In the genomic region with DNA sequence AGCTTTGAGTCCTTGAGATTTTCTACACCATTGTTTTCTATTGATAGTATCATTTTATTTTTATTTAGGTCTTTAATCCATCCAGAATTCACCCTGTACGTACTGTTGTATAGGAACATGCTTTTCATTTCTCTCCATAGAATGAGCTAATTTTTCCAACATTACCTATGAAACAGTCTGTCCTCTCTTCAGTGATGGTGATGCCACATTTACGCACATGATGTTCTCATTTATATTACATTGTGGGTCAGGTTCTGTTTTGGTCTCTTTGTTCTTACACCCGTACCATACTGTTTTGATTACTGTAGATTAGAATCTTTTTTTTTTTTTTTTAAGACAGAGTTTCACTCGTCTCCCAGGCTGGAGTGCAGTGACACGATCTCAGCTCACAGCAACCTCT, we compare ENCODE assay signal across 1 cellular context.
TF ChIP-seq lines count a peak whose summit lies in the region.

No MANE protein-coding gene starts in this region.

TF ChIP-seq in SK-N-SH, 30 proteins besides CTCF, POLR2A, EP300 and RAD21 (continued from another document):
- TF ChIP-seq, protein P1, sequence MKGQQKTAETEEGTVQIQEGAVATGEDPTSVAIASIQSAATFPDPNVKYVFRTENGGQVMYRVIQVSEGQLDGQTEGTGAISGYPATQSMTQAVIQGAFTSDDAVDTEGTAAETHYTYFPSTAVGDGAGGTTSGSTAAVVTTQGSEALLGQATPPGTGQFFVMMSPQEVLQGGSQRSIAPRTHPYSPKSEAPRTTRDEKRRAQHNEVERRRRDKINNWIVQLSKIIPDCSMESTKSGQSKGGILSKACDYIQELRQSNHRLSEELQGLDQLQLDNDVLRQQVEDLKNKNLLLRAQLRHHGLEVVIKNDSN (IDR thresholded peaks at IDR 0.05; ENCODE audit: borderline replicate concordance, low read depth) = no peak
- TF ChIP-seq JUND (IDR thresholded peaks at IDR 0.05) = no peak
- TF ChIP-seq, protein P2, sequence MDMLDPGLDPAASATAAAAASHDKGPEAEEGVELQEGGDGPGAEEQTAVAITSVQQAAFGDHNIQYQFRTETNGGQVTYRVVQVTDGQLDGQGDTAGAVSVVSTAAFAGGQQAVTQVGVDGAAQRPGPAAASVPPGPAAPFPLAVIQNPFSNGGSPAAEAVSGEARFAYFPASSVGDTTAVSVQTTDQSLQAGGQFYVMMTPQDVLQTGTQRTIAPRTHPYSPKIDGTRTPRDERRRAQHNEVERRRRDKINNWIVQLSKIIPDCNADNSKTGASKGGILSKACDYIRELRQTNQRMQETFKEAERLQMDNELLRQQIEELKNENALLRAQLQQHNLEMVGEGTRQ (IDR thresholded peaks at IDR 0.05; ENCODE audit: borderline replicate concordance, low read depth, low read length) = no peak
- no peak for TF ChIP-seq MEF2A (IDR thresholded peaks at IDR 0.05; ENCODE audit: borderline replicate concordance, low read depth)
- TF ChIP-seq, protein P3, sequence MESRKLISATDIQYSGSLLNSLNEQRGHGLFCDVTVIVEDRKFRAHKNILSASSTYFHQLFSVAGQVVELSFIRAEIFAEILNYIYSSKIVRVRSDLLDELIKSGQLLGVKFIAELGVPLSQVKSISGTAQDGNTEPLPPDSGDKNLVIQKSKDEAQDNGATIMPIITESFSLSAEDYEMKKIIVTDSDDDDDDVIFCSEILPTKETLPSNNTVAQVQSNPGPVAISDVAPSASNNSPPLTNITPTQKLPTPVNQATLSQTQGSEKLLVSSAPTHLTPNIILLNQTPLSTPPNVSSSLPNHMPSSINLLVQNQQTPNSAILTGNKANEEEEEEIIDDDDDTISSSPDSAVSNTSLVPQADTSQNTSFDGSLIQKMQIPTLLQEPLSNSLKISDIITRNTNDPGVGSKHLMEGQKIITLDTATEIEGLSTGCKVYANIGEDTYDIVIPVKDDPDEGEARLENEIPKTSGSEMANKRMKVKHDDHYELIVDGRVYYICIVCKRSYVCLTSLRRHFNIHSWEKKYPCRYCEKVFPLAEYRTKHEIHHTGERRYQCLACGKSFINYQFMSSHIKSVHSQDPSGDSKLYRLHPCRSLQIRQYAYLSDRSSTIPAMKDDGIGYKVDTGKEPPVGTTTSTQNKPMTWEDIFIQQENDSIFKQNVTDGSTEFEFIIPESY (IDR thresholded peaks at IDR 0.05; ENCODE audit: borderline replicate concordance, low read depth) = no peak
- no peak for TF ChIP-seq FOXM1 (IDR thresholded peaks at IDR 0.05; ENCODE audit: low read depth)
TF ChIP-seq in SK-N-SH: peak in this region for 0.
